In the genomic region with DNA sequence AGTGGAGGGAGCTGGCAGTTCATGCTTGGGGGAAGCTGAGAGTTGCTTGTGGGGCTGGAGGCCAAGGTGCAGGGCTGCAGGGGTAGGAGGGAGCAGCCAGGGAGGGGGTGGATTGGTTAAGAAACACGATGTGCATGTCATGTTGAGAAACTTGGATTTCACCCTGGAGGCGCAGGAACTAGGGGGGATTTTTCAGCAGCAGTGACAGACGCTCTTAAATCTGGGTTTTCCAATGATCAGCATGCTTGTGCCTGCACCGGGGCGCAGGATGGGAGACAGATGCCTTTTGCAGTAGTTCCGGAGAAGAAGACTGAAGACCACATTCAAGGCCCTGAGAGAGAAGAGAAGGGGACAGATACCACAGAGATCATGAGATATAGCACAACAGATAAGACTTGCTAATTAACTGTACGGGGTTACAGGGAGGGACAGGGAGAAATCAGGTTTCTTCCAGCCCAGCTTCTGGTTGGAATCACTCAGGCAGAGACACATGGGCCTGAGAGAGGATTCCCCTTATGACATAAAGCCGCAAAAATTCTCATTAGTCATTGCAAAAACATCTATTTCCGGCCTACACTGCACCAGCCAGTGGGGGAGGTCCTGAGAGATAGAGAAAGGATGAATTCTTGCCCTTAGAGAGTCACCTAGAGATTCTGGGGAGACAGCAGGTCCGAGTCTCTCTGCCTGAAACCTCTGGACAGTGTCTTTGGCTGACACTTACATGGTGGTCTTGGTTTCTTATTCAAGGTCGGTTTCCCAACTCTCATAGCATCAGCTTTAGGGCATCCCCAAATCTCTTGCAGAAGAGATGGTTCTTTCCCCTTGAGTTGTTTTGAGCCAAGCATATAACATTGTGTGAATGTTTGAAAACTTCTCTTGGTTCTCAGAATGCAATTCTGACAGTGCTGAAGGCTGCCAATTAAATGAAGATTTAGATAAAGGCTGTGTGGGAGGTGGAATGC, we compare ENCODE assay signal across 8 cellular contexts. TPM values are rescaled to one million over a fixed set of nuclear protein-coding genes. Genes with fewer than 3 reads are reported as not detected.
DNase-seq lines count a peak whose midpoint lies in the region; ATAC-seq and TF ChIP-seq lines count a peak whose summit lies in the region.

No MANE protein-coding gene starts in this region.

- no peaks in the 10 kb centered on the region for H3K9me3 Mint-ChIP-seq in immature natural killer cell
- H3K9me3 Mint-ChIP-seq in stimulated activated naive CD8-positive, alpha-beta T cell treated with anti-CD3 and anti-CD28 coated beads, Interleukin-15, Interleukin-2, amounts not matched to agents 100 ng/mL and 50 ng/mL, for 24 hours: no peaks in the 10 kb centered on the region

- H3K9me2 ChIP-seq in MM.1S (replicated peaks; ENCODE audit: insufficient read depth, low read length): no peaks in the 10 kb centered on the region

- H3K27ac Mint-ChIP-seq in immature natural killer cell: peak overlapping the region; percentile 25 to 97 (median 68)
- H3K27ac Mint-ChIP-seq in stimulated activated naive CD8-positive, alpha-beta T cell treated with anti-CD3 and anti-CD28 coated beads, Interleukin-15, Interleukin-2, amounts not matched to agents 100 ng/mL and 50 ng/mL, for 24 hours: peak overlapping the region; percentile 91

- no peaks in the 10 kb centered on the region for H4K20me1 ChIP-seq in MM.1S (ENCODE audit: insufficient read depth, low read length)

- H3F3A ChIP-seq in MM.1S (ENCODE audit: insufficient read depth, low read length): peaks cover 5% of the 10 kb centered on the region

- H3K9ac ChIP-seq in MM.1S (ENCODE audit: low read length): no peak overlapping the region

- peaks cover 2 to 9% (median 2%) of the 10 kb centered on the region in 3 donors for H3K27me3 Mint-ChIP-seq in immature natural killer cell (ENCODE audit: low read depth in 3 of 3)
- H3K27me3 Mint-ChIP-seq in stimulated activated naive CD8-positive, alpha-beta T cell treated with anti-CD3 and anti-CD28 coated beads, Interleukin-15, Interleukin-2, amounts not matched to agents 100 ng/mL and 50 ng/mL, for 24 hours: no peaks in the 10 kb centered on the region

- peak overlapping the region in 1 of 5 donors; percentile 55 for H3K4me3 Mint-ChIP-seq in immature natural killer cell
- peak overlapping the region; percentile 63 for H3K4me3 Mint-ChIP-seq in stimulated activated naive CD8-positive, alpha-beta T cell treated with anti-CD3 and anti-CD28 coated beads, Interleukin-15, Interleukin-2, amounts not matched to agents 100 ng/mL and 50 ng/mL, for 24 hours

- DNase-seq in GM13976 (ENCODE audit: low spot score) (peak; percentile 47), MM.1S (peak; percentile 32), immature natural killer cell (peak; percentile 21 to 52 (median 26)), NCI-H2227 (lab: John Stamatoyannopoulos, UW; ENCODE audit: unreplicated experiment) (no peak), NCI-H748 (lab: John Stamatoyannopoulos, UW; ENCODE audit: unreplicated experiment) (no peak)
- peak; percentile 47 for DNase-seq in activated effector memory CD4-positive, alpha-beta T cell treated with Interleukin-2 at 50 U/mL for 16 hours

- no peaks in the 10 kb centered on the region for H3K36me3 Mint-ChIP-seq in immature natural killer cell
- no peaks in the 10 kb centered on the region for H3K36me3 Mint-ChIP-seq in stimulated activated naive CD8-positive, alpha-beta T cell treated with anti-CD3 and anti-CD28 coated beads, Interleukin-15, Interleukin-2, amounts not matched to agents 100 ng/mL and 50 ng/mL, for 24 hours (ENCODE audit: low read depth)

- peak overlapping the region; percentile 6; the same call in 1 of the 2 replicates for H3K27ac ChIP-seq in MM.1S (ENCODE audit: low read length)

- peaks cover 42 to 64% of the 10 kb centered on the region in 2 donors for H3K4me1 Mint-ChIP-seq in immature natural killer cell
- H3K4me1 Mint-ChIP-seq in stimulated activated naive CD8-positive, alpha-beta T cell treated with anti-CD3 and anti-CD28 coated beads, Interleukin-15, Interleukin-2, amounts not matched to agents 100 ng/mL and 50 ng/mL, for 24 hours (ENCODE audit: low read depth): peaks cover 84% of the 10 kb centered on the region

- no peaks in the 10 kb centered on the region for H3K27me3 ChIP-seq in MM.1S (replicated peaks; ENCODE audit: insufficient read depth, low read length)

- no peaks in the 10 kb centered on the region for H3K36me3 ChIP-seq in MM.1S (replicated peaks; ENCODE audit: insufficient read depth, low read length)

- no peak overlapping the region for H3K4me3 ChIP-seq in MM.1S (ENCODE audit: low read length)

- peaks cover 28% of the 10 kb centered on the region for H3K4me1 ChIP-seq in MM.1S (ENCODE audit: low read length)

- H3K9me3 ChIP-seq in MM.1S (replicated peaks; ENCODE audit: insufficient read depth, low read length): no peaks in the 10 kb centered on the region

- TF ChIP-seq CTCF in GM13976 (IDR thresholded peaks at IDR 0.05; ENCODE audit: borderline replicate concordance, control extremely low read depth, extremely low read depth, insufficient read depth, missing control alignments): no peak
- no peak for TF ChIP-seq CTCF in MM.1S (IDR thresholded peaks at IDR 0.05; ENCODE audit: low read length)

- H3K4me2 ChIP-seq in MM.1S (ENCODE audit: low read depth, low read length): no peak overlapping the region

- H3K79me2 ChIP-seq in MM.1S (ENCODE audit: low read length): no peaks in the 10 kb centered on the region

- no peak overlapping the region for H2AFZ ChIP-seq in MM.1S (ENCODE audit: low read length)

- peak; percentile 62 for ATAC-seq in HG02571 (IDR thresholded peaks at IDR 0.05; ENCODE audit: unreplicated experiment)

- in situ Hi-C loops in GM13976 (cut with MboI; ENCODE audit: low sequenced_read_pairs, unreplicated experiment): no loop called here

RNA-seq across cellular contexts. Expression of a gene that starts 27.1 kb away (rescaled TPM):
- not detected for polyA plus RNA-seq in immature natural killer cell

Comparison
In these comparisons a context has a peak if more than half of its experiments do, and no peak if none do; other contexts are left out.
1. DNase-seq: peak in GM13976 (single experiment), MM.1S (single experiment), activated effector memory CD4-positive, alpha-beta T cell treated with Interleukin-2 at 50 U/mL for 16 hours (single experiment) and immature natural killer cell (3 of 3); none in NCI-H2227 (single experiment) and NCI-H748 (single experiment).